In the genomic region with DNA sequence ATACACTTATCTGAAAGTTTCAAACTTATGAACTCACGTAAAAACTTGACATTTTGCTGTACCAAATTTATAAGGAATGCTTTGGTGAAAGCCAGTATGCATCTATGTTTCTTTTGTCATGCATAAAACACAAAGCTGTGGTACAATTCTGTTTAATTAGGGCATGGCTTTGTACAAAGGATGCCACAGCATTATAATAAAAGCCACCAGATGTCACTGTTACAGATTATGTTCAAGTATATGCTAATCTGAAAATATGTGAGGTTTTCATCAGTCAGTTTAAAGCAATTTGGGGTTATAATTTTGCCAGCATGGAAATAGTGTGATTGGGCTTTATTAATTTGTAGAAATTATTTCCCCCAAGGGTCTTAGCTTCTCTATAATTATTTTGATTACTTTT, we compare ENCODE assay signal across 8 cellular contexts.
DNase-seq lines count a peak whose midpoint lies in the region; ATAC-seq and TF ChIP-seq lines count a peak whose summit lies in the region.
"Had no signal": no experiment of that assay in that cellular context is flagged by ENCODE, and none has a peak within 500 bp of the region (broad histone marks: within the 10 kb centered on the region; RNA-seq: fewer than 3 reads in every experiment).

No MANE protein-coding gene starts in this region.

- H3K4me3 ChIP-seq in WERI-Rb-1 (ENCODE audit: low read depth, low read length): no peak overlapping the region

- no peaks in the 10 kb centered on the region for H3K36me3 Mint-ChIP-seq in osteocyte (ENCODE audit: unreplicated experiment)
- H3K36me3 Mint-ChIP-seq in activated T-helper 2 cell treated with anti-CD3 and anti-CD28 coated beads, Interferon-gamma antibody, Interleukin-2, Interleukin-4, amounts not matched to agents 10 μg/mL and 5 μg/mL and 100 μg/mL, durations not matched to agents 14 hours and 24 hours and 36 hours (ENCODE audit: low read depth): no peaks in the 10 kb centered on the region

- no peaks in the 10 kb centered on the region for H3K9me3 ChIP-seq in WERI-Rb-1 (ENCODE audit: severe bottlenecking)

- H3K27me3 Mint-ChIP-seq in osteocyte (ENCODE audit: unreplicated experiment): peaks cover 46% of the 10 kb centered on the region
- no peaks in the 10 kb centered on the region for H3K27me3 Mint-ChIP-seq in activated T-helper 2 cell treated with anti-CD3 and anti-CD28 coated beads, Interferon-gamma antibody, Interleukin-2, Interleukin-4, amounts not matched to agents 10 μg/mL and 5 μg/mL and 100 μg/mL, durations not matched to agents 14 hours and 24 hours and 36 hours (ENCODE audit: low read depth)
- H3K27me3 Mint-ChIP-seq: activated T-cell treated with anti-CD3 and anti-CD28 coated beads, Interleukin-2, amount 50 U/mL, for 24 hours had no signal

- H3K4me1 Mint-ChIP-seq in osteocyte (ENCODE audit: unreplicated experiment): no peaks in the 10 kb centered on the region
- no peaks in the 10 kb centered on the region for H3K4me1 Mint-ChIP-seq in activated T-helper 2 cell treated with anti-CD3 and anti-CD28 coated beads, Interferon-gamma antibody, Interleukin-2, Interleukin-4, amounts not matched to agents 10 μg/mL and 5 μg/mL and 100 μg/mL, durations not matched to agents 14 hours and 24 hours and 36 hours (ENCODE audit: low read depth)

- ATAC-seq in GM18870 (IDR thresholded peaks at IDR 0.05; ENCODE audit: unreplicated experiment) (peak; percentile 71), HG03520 (IDR thresholded peaks at IDR 0.05; ENCODE audit: unreplicated experiment) (peak; percentile 68), GM21390 (IDR thresholded peaks at IDR 0.05; ENCODE audit: unreplicated experiment) (no peak), HG02571 (IDR thresholded peaks at IDR 0.05; ENCODE audit: unreplicated experiment) (no peak)

- H3K27ac Mint-ChIP-seq in osteocyte (ENCODE audit: unreplicated experiment): no peak overlapping the region
- no peak overlapping the region for H3K27ac Mint-ChIP-seq in activated T-helper 2 cell treated with anti-CD3 and anti-CD28 coated beads, Interferon-gamma antibody, Interleukin-2, Interleukin-4, amounts not matched to agents 10 μg/mL and 5 μg/mL and 100 μg/mL, durations not matched to agents 14 hours and 24 hours and 36 hours
- H3K27ac Mint-ChIP-seq: activated T-cell treated with anti-CD3 and anti-CD28 coated beads, Interleukin-2, amount 50 U/mL, for 24 hours had no signal

- DNase-seq in WERI-Rb-1 (no peak), osteocyte (ENCODE audit: extremely low spot score, unreplicated experiment) (no peak)
- no peak for DNase-seq in activated T-helper 2 cell treated with anti-CD3 and anti-CD28 coated beads, Interferon-gamma antibody, Interleukin-2, Interleukin-4, amounts not matched to agents 10 μg/mL and 5 μg/mL and 100 μg/mL, durations not matched to agents 14 hours and 24 hours and 36 hours (ENCODE audit: low spot score)
- DNase-seq: activated T-cell treated with anti-CD3 and anti-CD28 coated beads, Interleukin-2, amount 50 U/mL, for 24 hours had no signal

- intact Hi-C loops in activated T-helper 2 cell treated with anti-CD3 and anti-CD28 coated beads, Interferon-gamma antibody, Interleukin-2, Interleukin-4, amounts not matched to agents 10 μg/mL and 5 μg/mL and 100 μg/mL, durations not matched to agents 14 hours and 24 hours and 36 hours (cut with micrococcal nuclease): no loop called here

- no peak overlapping the region for H3K4me3 Mint-ChIP-seq in osteocyte (ENCODE audit: unreplicated experiment)
- no peak overlapping the region for H3K4me3 Mint-ChIP-seq in activated T-helper 2 cell treated with anti-CD3 and anti-CD28 coated beads, Interferon-gamma antibody, Interleukin-2, Interleukin-4, amounts not matched to agents 10 μg/mL and 5 μg/mL and 100 μg/mL, durations not matched to agents 14 hours and 24 hours and 36 hours (ENCODE audit: low read depth)
- H3K4me3 Mint-ChIP-seq: activated T-cell treated with anti-CD3 and anti-CD28 coated beads, Interleukin-2, amount 50 U/mL, for 24 hours had no signal

- H3K9me3 Mint-ChIP-seq in osteocyte (ENCODE audit: unreplicated experiment): no peaks in the 10 kb centered on the region
- H3K9me3 Mint-ChIP-seq in activated T-helper 2 cell treated with anti-CD3 and anti-CD28 coated beads, Interferon-gamma antibody, Interleukin-2, Interleukin-4, amounts not matched to agents 10 μg/mL and 5 μg/mL and 100 μg/mL, durations not matched to agents 14 hours and 24 hours and 36 hours: no peaks in the 10 kb centered on the region
- H3K9me3 Mint-ChIP-seq: activated T-cell treated with anti-CD3 and anti-CD28 coated beads, Interleukin-2, amount 50 U/mL, for 24 hours had no signal

- no peaks in the 10 kb centered on the region for H3K27me3 ChIP-seq in WERI-Rb-1 (ENCODE audit: insufficient read depth, low read depth, severe bottlenecking)

- no peak overlapping the region for H3K27ac ChIP-seq in WERI-Rb-1

- peak; percentile 28; the same call in 1 of the 2 replicates for TF ChIP-seq CTCF in WERI-Rb-1 (IDR thresholded peaks at IDR 0.05; ENCODE audit: low read depth, low read length)
- peak; percentile 55 for TF ChIP-seq CTCF in osteocyte (IDR thresholded peaks at IDR 0.05)

- no peaks in the 10 kb centered on the region for H3K36me3 ChIP-seq in WERI-Rb-1

Comparison
In these comparisons a context has a peak if more than half of its experiments do, and no peak if none do; other contexts are left out.
1. ATAC-seq: peak in GM18870 (single experiment) and HG03520 (single experiment); none in GM21390 (single experiment) and HG02571 (single experiment).